9 cellular contexts compared by ENCODE assay signal in the genomic region with DNA sequence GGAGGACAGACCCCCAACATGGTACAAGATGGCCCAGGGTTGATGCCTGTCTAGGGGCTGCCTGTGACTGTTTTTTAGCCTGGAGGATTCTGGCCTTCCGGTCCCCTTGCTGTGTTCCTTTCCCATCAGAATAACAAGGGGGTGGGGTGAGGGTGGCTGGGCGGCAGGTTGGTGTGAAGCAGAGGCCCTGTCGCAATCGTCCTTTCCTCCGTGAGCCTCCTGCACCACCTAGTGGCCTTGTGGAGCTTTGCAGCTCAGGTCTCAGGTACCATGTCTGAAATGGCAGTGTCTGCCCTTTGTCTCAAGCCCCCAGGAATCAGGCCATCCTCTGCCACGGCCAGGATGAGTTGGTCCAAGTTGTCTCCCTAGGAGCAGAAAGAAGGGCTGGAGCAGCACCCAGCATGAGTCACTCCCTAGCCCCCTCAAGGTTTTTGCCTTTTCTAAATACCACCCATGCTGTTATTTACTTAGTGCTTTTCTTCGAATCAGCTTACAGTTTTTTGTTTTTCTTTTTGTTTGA.
DNase-seq lines count a peak whose midpoint lies in the region; ATAC-seq and TF ChIP-seq lines count a peak whose summit lies in the region.
"Had no signal": no experiment of that assay in that cellular context is flagged by ENCODE, and none has a peak within 500 bp of the region (broad histone marks: within the 10 kb centered on the region; RNA-seq: fewer than 3 reads in every experiment).

No MANE protein-coding gene starts in this region.

- no peak overlapping the region for H3K4me3 Mint-ChIP-seq in T-helper 2 cell treated with Interferon-gamma antibody and Interleukin-4, amounts not matched to agents 5 μg/mL and 100 μg/mL, for 36 hours
- H3K4me3 Mint-ChIP-seq: stimulated activated naive CD8-positive, alpha-beta T cell treated with anti-CD3 and anti-CD28 coated beads, Interleukin-15, Interleukin-2, amounts not matched to agents 100 ng/mL and 50 ng/mL, for 24 hours had no signal

- POLR2A ChIA-PET in HEK293 (lab: Yijun Ruan, JAX) = interaction anchor here (0.5 to 0.7 kb wide), 3 partner anchors 54 to 218 kb away, joined by 3 to 5 read pairs (median 3); no protein-coding TSS in a partner anchor

- H3K27ac ChIP-seq in HEK293 (ENCODE audit: extremely low read depth, low read depth, low read length) = no peak overlapping the region

- no peaks in the 10 kb centered on the region for H3K4me1 ChIP-seq in HEK293 (ENCODE audit: control insufficient read depth, insufficient read depth, low read length)

- ATAC-seq in GM21737 (IDR thresholded peaks at IDR 0.05; ENCODE audit: unreplicated experiment) = no peak

- H3K27ac Mint-ChIP-seq in T-helper 2 cell treated with Interferon-gamma antibody and Interleukin-4, amounts not matched to agents 5 μg/mL and 100 μg/mL, for 36 hours = peak overlapping the region; percentile 62
- H3K27ac Mint-ChIP-seq: stimulated activated naive CD8-positive, alpha-beta T cell treated with anti-CD3 and anti-CD28 coated beads, Interleukin-15, Interleukin-2, amounts not matched to agents 100 ng/mL and 50 ng/mL, for 24 hours had no signal

- peaks cover 21% of the 10 kb centered on the region for H3K4me1 Mint-ChIP-seq in T-helper 2 cell treated with Interferon-gamma antibody and Interleukin-4, amounts not matched to agents 5 μg/mL and 100 μg/mL, for 36 hours (ENCODE audit: low read depth)

- H3K4me3 ChIP-seq in HEK293 (ENCODE audit: low read depth, low read length) (no peak overlapping the region), skeletal muscle cell (ENCODE audit: low read depth, low read length) (no peak overlapping the region)

- DNase-seq in GM03348 (ENCODE audit: low spot score) = peak; percentile 89
- peak; percentile 61 for DNase-seq in NCI-H1105 treated with DMSO at 0.1 percent for 48 hours (lab: John Stamatoyannopoulos, UW)
- peak; percentile 73 for DNase-seq in T-helper 2 cell treated with Interferon-gamma antibody and Interleukin-4, amounts not matched to agents 5 μg/mL and 100 μg/mL, for 36 hours (ENCODE audit: low spot score)
- peak in 53 of 58 donors; percentile 12 to 84 (median 59) for DNase-seq in anterior cingulate cortex (lab: John Stamatoyannopoulos, UW)
- DNase-seq in hepatic stellate cell (ENCODE audit: low spot score) = peak; percentile 82
- peak; percentile 30 for DNase-seq in skeletal muscle cell (ENCODE audit: low read depth)

- CTCF ChIA-PET in HEK293 (lab: Yijun Ruan, JAX) = interaction anchor here (0.6 to 7.8 kb wide), 28 partner anchors 8 to 492 kb away, joined by 3 to 147 read pairs (median 4); partner anchors contain the start of gene DDX50

- TF ChIP-seq CTCF in HEK293 (tag by site-specific recombination; IDR thresholded peaks at IDR 0.05) = peak; percentile 95

- H3K36me3 ChIP-seq in HEK293 (ENCODE audit: control insufficient read depth in 2 of 2, insufficient read depth in 1 of 2, low read length in 2 of 2) = peaks cover 11 to 68% of the 10 kb centered on the region in 2 experiments

- no peaks in the 10 kb centered on the region for H3K9me3 ChIP-seq in HEK293 (ENCODE audit: control insufficient read depth, insufficient read depth, low read depth, low read length)

- no peaks in the 10 kb centered on the region for H3K27me3 Mint-ChIP-seq in T-helper 2 cell treated with Interferon-gamma antibody and Interleukin-4, amounts not matched to agents 5 μg/mL and 100 μg/mL, for 36 hours (ENCODE audit: low read depth)
- H3K27me3 Mint-ChIP-seq: stimulated activated naive CD8-positive, alpha-beta T cell treated with anti-CD3 and anti-CD28 coated beads, Interleukin-15, Interleukin-2, amounts not matched to agents 100 ng/mL and 50 ng/mL, for 24 hours had no signal

- peaks cover 53% of the 10 kb centered on the region for H3K36me3 Mint-ChIP-seq in T-helper 2 cell treated with Interferon-gamma antibody and Interleukin-4, amounts not matched to agents 5 μg/mL and 100 μg/mL, for 36 hours (ENCODE audit: low read depth)

- H3K9me3 Mint-ChIP-seq in T-helper 2 cell treated with Interferon-gamma antibody and Interleukin-4, amounts not matched to agents 5 μg/mL and 100 μg/mL, for 36 hours = no peaks in the 10 kb centered on the region
- H3K9me3 Mint-ChIP-seq: stimulated activated naive CD8-positive, alpha-beta T cell treated with anti-CD3 and anti-CD28 coated beads, Interleukin-15, Interleukin-2, amounts not matched to agents 100 ng/mL and 50 ng/mL, for 24 hours had no signal

TF ChIP-seq in HEK293, 187 proteins besides CTCF, POLR2A, EP300 and RAD21 (continues in another document):
- TF ChIP-seq, protein P1, sequence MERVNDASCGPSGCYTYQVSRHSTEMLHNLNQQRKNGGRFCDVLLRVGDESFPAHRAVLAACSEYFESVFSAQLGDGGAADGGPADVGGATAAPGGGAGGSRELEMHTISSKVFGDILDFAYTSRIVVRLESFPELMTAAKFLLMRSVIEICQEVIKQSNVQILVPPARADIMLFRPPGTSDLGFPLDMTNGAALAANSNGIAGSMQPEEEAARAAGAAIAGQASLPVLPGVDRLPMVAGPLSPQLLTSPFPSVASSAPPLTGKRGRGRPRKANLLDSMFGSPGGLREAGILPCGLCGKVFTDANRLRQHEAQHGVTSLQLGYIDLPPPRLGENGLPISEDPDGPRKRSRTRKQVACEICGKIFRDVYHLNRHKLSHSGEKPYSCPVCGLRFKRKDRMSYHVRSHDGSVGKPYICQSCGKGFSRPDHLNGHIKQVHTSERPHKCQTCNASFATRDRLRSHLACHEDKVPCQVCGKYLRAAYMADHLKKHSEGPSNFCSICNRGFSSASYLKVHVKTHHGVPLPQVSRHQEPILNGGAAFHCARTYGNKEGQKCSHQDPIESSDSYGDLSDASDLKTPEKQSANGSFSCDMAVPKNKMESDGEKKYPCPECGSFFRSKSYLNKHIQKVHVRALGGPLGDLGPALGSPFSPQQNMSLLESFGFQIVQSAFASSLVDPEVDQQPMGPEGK (tag by site-specific recombination; IDR thresholded peaks at IDR 0.05) = peak; percentile 71; the same call in 1 of the 2 replicates
- TF ChIP-seq ZNF16 (tag by site-specific recombination; IDR thresholded peaks at IDR 0.05; ENCODE audit: low read depth) (no peak), ZNF747 (tag by site-specific recombination; IDR thresholded peaks at IDR 0.05) (no peak), GLIS2 (tag by site-specific recombination; IDR thresholded peaks at IDR 0.05) (peak; percentile 39; the same call in 1 of the 2 replicates), GLIS1 (tag by site-specific recombination; IDR thresholded peaks at IDR 0.05) (0 out of 2 replicates have a peak, but pooled peaks have one; percentile 9), ZNF585B (tag by site-specific recombination; IDR thresholded peaks at IDR 0.05) (no peak), MZF1 (tag by site-specific recombination; IDR thresholded peaks at IDR 0.05; ENCODE audit: borderline replicate concordance) (no peak), YY2 (tag by site-specific recombination; IDR thresholded peaks at IDR 0.05) (no peak), ZNF423 (tag by site-specific recombination; IDR thresholded peaks at IDR 0.05) (no peak), MEIS1 (CRISPR knock-in tag; IDR thresholded peaks at IDR 0.05; ENCODE audit: borderline replicate concordance) (no peak), ZNF76 (tag by site-specific recombination; IDR thresholded peaks at IDR 0.05; ENCODE audit: borderline replicate concordance, low read depth) (no peak), ZNF626 (tag by site-specific recombination; IDR thresholded peaks at IDR 0.05) (no peak), ZNF202 (tag by site-specific recombination; IDR thresholded peaks at IDR 0.05; ENCODE audit: borderline replicate concordance) (no peak), ZNF629 (tag by site-specific recombination; IDR thresholded peaks at IDR 0.05) (0 out of 2 replicates have a peak, but pooled peaks have one; percentile 43)
- TF ChIP-seq, protein P2, sequence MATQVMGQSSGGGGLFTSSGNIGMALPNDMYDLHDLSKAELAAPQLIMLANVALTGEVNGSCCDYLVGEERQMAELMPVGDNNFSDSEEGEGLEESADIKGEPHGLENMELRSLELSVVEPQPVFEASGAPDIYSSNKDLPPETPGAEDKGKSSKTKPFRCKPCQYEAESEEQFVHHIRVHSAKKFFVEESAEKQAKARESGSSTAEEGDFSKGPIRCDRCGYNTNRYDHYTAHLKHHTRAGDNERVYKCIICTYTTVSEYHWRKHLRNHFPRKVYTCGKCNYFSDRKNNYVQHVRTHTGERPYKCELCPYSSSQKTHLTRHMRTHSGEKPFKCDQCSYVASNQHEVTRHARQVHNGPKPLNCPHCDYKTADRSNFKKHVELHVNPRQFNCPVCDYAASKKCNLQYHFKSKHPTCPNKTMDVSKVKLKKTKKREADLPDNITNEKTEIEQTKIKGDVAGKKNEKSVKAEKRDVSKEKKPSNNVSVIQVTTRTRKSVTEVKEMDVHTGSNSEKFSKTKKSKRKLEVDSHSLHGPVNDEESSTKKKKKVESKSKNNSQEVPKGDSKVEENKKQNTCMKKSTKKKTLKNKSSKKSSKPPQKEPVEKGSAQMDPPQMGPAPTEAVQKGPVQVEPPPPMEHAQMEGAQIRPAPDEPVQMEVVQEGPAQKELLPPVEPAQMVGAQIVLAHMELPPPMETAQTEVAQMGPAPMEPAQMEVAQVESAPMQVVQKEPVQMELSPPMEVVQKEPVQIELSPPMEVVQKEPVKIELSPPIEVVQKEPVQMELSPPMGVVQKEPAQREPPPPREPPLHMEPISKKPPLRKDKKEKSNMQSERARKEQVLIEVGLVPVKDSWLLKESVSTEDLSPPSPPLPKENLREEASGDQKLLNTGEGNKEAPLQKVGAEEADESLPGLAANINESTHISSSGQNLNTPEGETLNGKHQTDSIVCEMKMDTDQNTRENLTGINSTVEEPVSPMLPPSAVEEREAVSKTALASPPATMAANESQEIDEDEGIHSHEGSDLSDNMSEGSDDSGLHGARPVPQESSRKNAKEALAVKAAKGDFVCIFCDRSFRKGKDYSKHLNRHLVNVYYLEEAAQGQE (tag by site-specific recombination; IDR thresholded peaks at IDR 0.05) = no peak
- TF ChIP-seq, protein P3, sequence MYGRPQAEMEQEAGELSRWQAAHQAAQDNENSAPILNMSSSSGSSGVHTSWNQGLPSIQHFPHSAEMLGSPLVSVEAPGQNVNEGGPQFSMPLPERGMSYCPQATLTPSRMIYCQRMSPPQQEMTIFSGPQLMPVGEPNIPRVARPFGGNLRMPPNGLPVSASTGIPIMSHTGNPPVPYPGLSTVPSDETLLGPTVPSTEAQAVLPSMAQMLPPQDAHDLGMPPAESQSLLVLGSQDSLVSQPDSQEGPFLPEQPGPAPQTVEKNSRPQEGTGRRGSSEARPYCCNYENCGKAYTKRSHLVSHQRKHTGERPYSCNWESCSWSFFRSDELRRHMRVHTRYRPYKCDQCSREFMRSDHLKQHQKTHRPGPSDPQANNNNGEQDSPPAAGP (tag by site-specific recombination; IDR thresholded peaks at IDR 0.05) = no peak

Comparison
In these comparisons a context has a peak if more than half of its experiments do, and no peak if none do; other contexts are left out.
1. DNase-seq: peak in every context shown above with its lines; median percentile 89 in GM03348; 82 in hepatic stellate cell; 73 in T-helper 2 cell treated with Interferon-gamma antibody and Interleukin-4, amounts not matched to agents 5 μg/mL and 100 μg/mL, for 36 hours; 61 in NCI-H1105 treated with DMSO at 0.1 percent for 48 hours; 59 in anterior cingulate cortex; 30 in skeletal muscle cell.